In genomic region chr15:34330279-34330678, GRCh38 we compare ENCODE assay signal across 1 cellular context.
TF ChIP-seq lines count a peak whose summit lies in the region.

No MANE protein-coding gene starts in this region.

TF ChIP-seq in K562, 482 proteins besides CTCF, POLR2A, EP300 and RAD21:
- no peak for TF ChIP-seq CBX2 (IDR thresholded peaks at IDR 0.05; ENCODE audit: insufficient read depth, low read length, poor library complexity, severe bottlenecking)
- no peak for TF ChIP-seq NBN (IDR thresholded peaks at IDR 0.05; ENCODE audit: low read depth)
- TF ChIP-seq MEIS2 (IDR thresholded peaks at IDR 0.05; ENCODE audit: partially characterized antibody) = no peak
- no peak for TF ChIP-seq TAF9B (IDR thresholded peaks at IDR 0.05; ENCODE audit: partially characterized antibody)
- no peak for TF ChIP-seq TBL1XR1 (IDR thresholded peaks at IDR 0.05; ENCODE audit: low read length in 2 of 2)
- TF ChIP-seq ARHGAP35 (IDR thresholded peaks at IDR 0.05; ENCODE audit: partially characterized antibody) = no peak
- no peak for TF ChIP-seq HMGN3 (IDR thresholded peaks at IDR 0.05; ENCODE audit: borderline replicate concordance, extremely low read depth, insufficient read length, low read depth, low read length)
- no peak for TF ChIP-seq CBX5 (IDR thresholded peaks at IDR 0.05; ENCODE audit: borderline replicate concordance, low read depth)
- no peak for TF ChIP-seq NFATC3 (IDR thresholded peaks at IDR 0.05)
- TF ChIP-seq ID3 (CRISPR knock-in tag; IDR thresholded peaks at IDR 0.05) = no peak
- TF ChIP-seq ID3 (tag; IDR thresholded peaks at IDR 0.05) = no peak
- no peak for TF ChIP-seq ZC3H4 (CRISPR knock-in tag; IDR thresholded peaks at IDR 0.05; ENCODE audit: borderline replicate concordance)
- no peak for TF ChIP-seq ZNF639 (CRISPR knock-in tag; conservative IDR thresholded peaks at IDR 0.05 in 1 of 2, IDR thresholded peaks at IDR 0.05 in 1 of 2)
- TF ChIP-seq KLF13 (tag; IDR thresholded peaks at IDR 0.05; ENCODE audit: borderline replicate concordance, low read depth) = no peak
- TF ChIP-seq TCF7L2 (IDR thresholded peaks at IDR 0.05; ENCODE audit: low read depth, low read length) = no peak
- TF ChIP-seq ETS2 (tag; IDR thresholded peaks at IDR 0.05; ENCODE audit: borderline replicate concordance, poor library complexity, severe bottlenecking) = no peak
- TF ChIP-seq TFAP4 (CRISPR knock-in tag; IDR thresholded peaks at IDR 0.05; ENCODE audit: borderline replicate concordance) = no peak
